1 cellular context compared by ENCODE assay signal in genomic region chr22:42920101-42920820, GRCh38.
TF ChIP-seq lines count a peak whose summit lies in the region.

No MANE protein-coding gene starts in this region.

TF ChIP-seq in WTC11, 78 proteins besides CTCF, POLR2A, EP300 and RAD21 (continued from another document):
- TF ChIP-seq, protein P1, sequence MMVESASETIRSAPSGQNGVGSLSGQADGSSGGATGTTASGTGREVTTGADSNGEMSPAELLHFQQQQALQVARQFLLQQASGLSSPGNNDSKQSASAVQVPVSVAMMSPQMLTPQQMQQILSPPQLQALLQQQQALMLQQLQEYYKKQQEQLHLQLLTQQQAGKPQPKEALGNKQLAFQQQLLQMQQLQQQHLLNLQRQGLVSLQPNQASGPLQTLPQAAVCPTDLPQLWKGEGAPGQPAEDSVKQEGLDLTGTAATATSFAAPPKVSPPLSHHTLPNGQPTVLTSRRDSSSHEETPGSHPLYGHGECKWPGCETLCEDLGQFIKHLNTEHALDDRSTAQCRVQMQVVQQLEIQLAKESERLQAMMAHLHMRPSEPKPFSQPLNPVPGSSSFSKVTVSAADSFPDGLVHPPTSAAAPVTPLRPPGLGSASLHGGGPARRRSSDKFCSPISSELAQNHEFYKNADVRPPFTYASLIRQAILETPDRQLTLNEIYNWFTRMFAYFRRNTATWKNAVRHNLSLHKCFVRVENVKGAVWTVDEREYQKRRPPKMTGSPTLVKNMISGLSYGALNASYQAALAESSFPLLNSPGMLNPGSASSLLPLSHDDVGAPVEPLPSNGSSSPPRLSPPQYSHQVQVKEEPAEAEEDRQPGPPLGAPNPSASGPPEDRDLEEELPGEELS (CRISPR knock-in tag; IDR thresholded peaks at IDR 0.05), result no peak
- TF ChIP-seq HMGA2 (CRISPR knock-in tag; IDR thresholded peaks at IDR 0.05), result no peak
- no peak for TF ChIP-seq GTF2I (CRISPR knock-in tag; conservative IDR thresholded peaks at IDR 0.05)
- no peak for TF ChIP-seq PRDM15 (CRISPR knock-in tag; IDR thresholded peaks at IDR 0.05)
- TF ChIP-seq JAZF1 (CRISPR knock-in tag; IDR thresholded peaks at IDR 0.05), result no peak
- no peak for TF ChIP-seq RORB (CRISPR knock-in tag; IDR thresholded peaks at IDR 0.05)
- no peak for TF ChIP-seq ESRRA (CRISPR knock-in tag; IDR thresholded peaks at IDR 0.05; ENCODE audit: borderline replicate concordance)
- no peak for TF ChIP-seq ELF4 (CRISPR knock-in tag; IDR thresholded peaks at IDR 0.05; ENCODE audit: low read depth)
- no peak for TF ChIP-seq ZNF281 (CRISPR knock-in tag; IDR thresholded peaks at IDR 0.05)
TF ChIP-seq in WTC11: peak in this region for 0.
